9 cellular contexts compared by ENCODE assay signal in the genomic region with DNA sequence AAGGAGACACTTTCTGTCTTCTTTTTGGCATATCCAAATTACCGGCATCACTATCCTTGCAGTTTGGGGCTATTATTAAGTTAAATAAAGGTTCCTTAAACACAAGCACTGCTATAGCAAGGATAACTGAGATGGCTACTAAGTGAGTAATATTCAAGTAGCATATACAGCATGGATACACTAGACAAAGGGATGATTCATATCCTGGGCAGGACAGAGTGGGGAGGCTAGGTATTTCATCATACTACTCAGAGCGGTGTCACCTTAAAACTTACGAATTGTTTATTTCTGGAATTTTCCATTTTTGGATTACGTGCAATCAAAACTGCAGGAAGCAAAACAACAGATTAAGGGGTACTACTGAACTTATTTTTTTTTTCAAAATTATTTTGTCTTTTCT. TPM values are rescaled to one million over a fixed set of nuclear protein-coding genes. Genes with fewer than 3 reads are reported as not detected.
DNase-seq lines count a peak whose midpoint lies in the region; ATAC-seq, FAIRE-seq and TF ChIP-seq lines count a peak whose summit lies in the region.
"Had no signal": no experiment of that assay in that cellular context is flagged by ENCODE, and none has a peak within 500 bp of the region (broad histone marks: within the 10 kb centered on the region; RNA-seq: fewer than 3 reads in every experiment).

No MANE protein-coding gene starts in this region.

- peak overlapping the region; percentile 95 for H2BK5ac ChIP-seq in IMR-90 (ENCODE audit: low read depth, low read length, poor library complexity, severe bottlenecking)

- no peaks in the 10 kb centered on the region for H3K79me2 ChIP-seq in HepG2 (ENCODE audit: insufficient read depth, low read length)

- TF ChIP-seq POLR2A in IMR-90 (IDR thresholded peaks at IDR 0.05; ENCODE audit: low read depth, low read length) (no peak), HepG2 (IDR thresholded peaks at IDR 0.05; ENCODE audit: insufficient read depth in 1 of 2, low read depth in 2 of 2, low read length in 2 of 2) (no peak), adrenal gland (IDR thresholded peaks at IDR 0.05) (no peak)

- H3K4me2 ChIP-seq in IMR-90 (ENCODE audit: low read depth, low read length) (peak overlapping the region; percentile 97; the same call in 1 of the 2 replicates), HepG2 (ENCODE audit: low read depth, low read length) (no peak overlapping the region)

- H3K79me1 ChIP-seq in IMR-90 (ENCODE audit: low read depth in 1 of 2, low read length in 2 of 2) = peaks cover 30 to 48% of the 10 kb centered on the region in 2 experiments

- 0% methylated on average over 2 of the region's 4 CpGs; no CpG with 5 or more reads in 1 of the 2 experiments for WGBS in IMR-90 (ENCODE audit: extremely low coverage in 2 of 2, insufficient read length in 1 of 2), 2 experiments
- whole genome bisulfite sequencing in HepG2 (ENCODE audit: low lambda C conversion rate) = 89% methylated on average over 4 of the region's 4 CpGs
- WGBS in adrenal gland, 4 donors = 56 to 69% (median 63%) methylated on average over 4 of the region's 4 CpGs

- dilution Hi-C loops in IMR-90 (cut with HindIII; ENCODE audit: low sequenced_read_pairs, unreplicated experiment) = no loop called here

- peaks cover 12% of the 10 kb centered on the region for H3K4me1 ChIP-seq in IMR-90 (ENCODE audit: control insufficient read depth, insufficient read depth, low read length)
- no peaks in the 10 kb centered on the region for H3K4me1 ChIP-seq in HepG2 (ENCODE audit: insufficient read depth, low read length)
- no peaks in the 10 kb centered on the region for H3K4me1 ChIP-seq in adrenal gland (replicated peaks in 1 of 2)

- no peaks in the 10 kb centered on the region for H3K36me3 ChIP-seq in BJ (ENCODE audit: control insufficient read depth, insufficient read depth, low read length)
- no peaks in the 10 kb centered on the region for H3K36me3 ChIP-seq in IMR-90 (ENCODE audit: control insufficient read depth, insufficient read depth, low read length)
- no peaks in the 10 kb centered on the region for H3K36me3 ChIP-seq in HepG2 (replicated peaks in 1 of 2; ENCODE audit: control insufficient read depth in 1 of 2, insufficient read depth in 2 of 2, low read length in 2 of 2)
- H3K36me3 ChIP-seq in adrenal gland (replicated peaks in 1 of 2) = no peaks in the 10 kb centered on the region

- TF ChIP-seq RAD21 in IMR-90 (IDR thresholded peaks at IDR 0.05; ENCODE audit: low read length) (no peak), HepG2 (CRISPR knock-in tag; IDR thresholded peaks at IDR 0.05) (no peak)

- TF ChIP-seq EP300 in HepG2 (IDR thresholded peaks at IDR 0.05; ENCODE audit: low read depth in 2 of 2, low read length in 2 of 2) (no peak; a peak in 1 of 4 replicates), HepG2 (CRISPR knock-in tag; IDR thresholded peaks at IDR 0.05; ENCODE audit: borderline replicate concordance) (no peak)

- H3K4ac ChIP-seq in IMR-90 (ENCODE audit: low read depth, low read length) = peak overlapping the region; percentile 92; the same call in 1 of the 2 replicates

- H4K20me1 ChIP-seq in IMR-90 (ENCODE audit: insufficient read depth, low read length) = no peaks in the 10 kb centered on the region
- no peaks in the 10 kb centered on the region for H4K20me1 ChIP-seq in HepG2 (ENCODE audit: insufficient read depth, low read length)

- ATAC-seq in IMR-90 (ENCODE audit: low read depth) (peak; percentile 97), HepG2 (peak; percentile 61; the same call in 2 of the 3 replicates), GM21526 (IDR thresholded peaks at IDR 0.05; ENCODE audit: low FRiP score, unreplicated experiment) (no peak), GM21367 (IDR thresholded peaks at IDR 0.05; ENCODE audit: unreplicated experiment) (no peak)

- H3K9me1 ChIP-seq in IMR-90 (ENCODE audit: insufficient read depth, low read length) = 0 out of 2 replicates have a peak, but pooled peaks cover 4% of the 10 kb centered on the region

- H3K27me3 ChIP-seq in BJ (ENCODE audit: control insufficient read depth, insufficient read depth, low read length) = no peaks in the 10 kb centered on the region
- no peaks in the 10 kb centered on the region for H3K27me3 ChIP-seq in IMR-90 (ENCODE audit: control insufficient read depth, insufficient read depth, low read length)
- no peaks in the 10 kb centered on the region for H3K27me3 ChIP-seq in HepG2 (ENCODE audit: control insufficient read depth in 1 of 2, insufficient read depth in 2 of 2, low read length in 2 of 2)
- no peaks in the 10 kb centered on the region for H3K27me3 ChIP-seq in adrenal gland

- in situ Hi-C loops in IMR-90 (cut with MboI; ENCODE audit: low sequenced_read_pairs) (no loop called here), HepG2 (cut with HindIII; ENCODE audit: extremely low pct_ligation_motif_present, low pct_unique_long_range_greater_than_20kb) (no loop called here)

- H3K23ac ChIP-seq in IMR-90 (ENCODE audit: low read depth, low read length) = peak overlapping the region; percentile 98; the same call in 1 of the 2 replicates

- no peak overlapping the region for H2AK5ac ChIP-seq in IMR-90 (ENCODE audit: low read depth, low read length)

- no peak overlapping the region for H3K4me3 ChIP-seq in BJ (ENCODE audit: low read depth, low read length)
- H3K4me3 ChIP-seq in IMR-90 (ENCODE audit: insufficient read depth, low read depth, low read length) = no peak overlapping the region; the same call in 1 of the 2 replicates
- no peak overlapping the region for H3K4me3 ChIP-seq in HepG2 (replicated peaks in 1 of 3; ENCODE audit: insufficient read depth in 1 of 3, low read depth in 2 of 3, low read length in 3 of 3)
- H3K4me3 ChIP-seq in adrenal gland = no peak overlapping the region

- FAIRE-seq in HepG2 (lab: Jason Lieb, UNC) = no peak

- POLR2A ChIA-PET in BJ (lab: Charles Lee) = interaction anchor here (0.6 kb wide), 1 partner anchor 26 kb away, joined by 15 read pairs; no protein-coding TSS in a partner anchor
- POLR2A ChIA-PET in IMR-90 (lab: Charles Lee; ENCODE audit: unreplicated experiment) = no interaction called here
- POLR2A ChIA-PET in HepG2 (lab: Yijun Ruan, JAX) = no interaction called here

- H4K8ac ChIP-seq in IMR-90 (ENCODE audit: low read depth in 2 of 2, low read length in 2 of 2) = peak overlapping the region; percentile 10 to 86; a peak in 2 of 4 replicates

- peak overlapping the region; percentile 49; the same call in 1 of the 2 replicates for H4K5ac ChIP-seq in IMR-90 (ENCODE audit: low read depth, low read length)

- no peak overlapping the region for H3K27ac ChIP-seq in IMR-90 (ENCODE audit: insufficient read depth, low read length)
- no peak overlapping the region for H3K27ac ChIP-seq in HepG2 (ENCODE audit: extremely low read length, insufficient read depth, low read length)
- no peak overlapping the region for H3K27ac ChIP-seq in adrenal gland

- CTCF ChIA-PET in BJ (lab: Yijun Ruan, JAX) = no interaction called here
- CTCF ChIA-PET in IMR-90 (lab: Yijun Ruan, JAX) = interaction anchor here (0.6 kb wide), 1 partner anchor 12 kb away, joined by 3 read pairs; no protein-coding TSS in a partner anchor
- CTCF ChIA-PET in HepG2 (lab: Yijun Ruan, JAX; ENCODE audit: low intra/inter-chr PET ratio, low total read pairs) = no interaction called here

- BruUV-seq in IMR-90 (replicated peaks; lab: Mats Ljungman, UMichigan) (no TSS peak), HepG2 (replicated peaks; lab: Mats Ljungman, UMichigan) (no TSS peak)

- H2AFZ ChIP-seq in IMR-90 (replicated peaks; ENCODE audit: low read length, poor library complexity) (no peak overlapping the region), HepG2 (ENCODE audit: low read length) (no peak overlapping the region)

- TF ChIP-seq CTCF in BJ (IDR thresholded peaks at IDR 0.05; ENCODE audit: insufficient read depth, low read depth, low read length) (no peak), IMR-90 (conservative IDR thresholded peaks at IDR 0.05; ENCODE audit: low read depth, low read length) (no peak), HepG2 (CRISPR knock-in tag; IDR thresholded peaks at IDR 0.05) (no peak), adrenal gland (IDR thresholded peaks at IDR 0.05) (no peak)

- H3K9me3 ChIP-seq in IMR-90 (ENCODE audit: control insufficient read depth, insufficient read depth, low read length) = peaks cover 3% of the 10 kb centered on the region; the same call in 1 of the 2 replicates
- peaks cover 29% of the 10 kb centered on the region for H3K9me3 ChIP-seq in HepG2 (ENCODE audit: low read length)
- H3K9me3 ChIP-seq in adrenal gland (replicated peaks in 1 of 3) = peaks cover 0 to 6% (median 0%) of the 10 kb centered on the region in 3 donors

- H2BK120ac ChIP-seq in IMR-90 (ENCODE audit: low read depth, low read length) = peak overlapping the region; percentile 96

- intact Hi-C loops in IMR-90 (cut with micrococcal nuclease) (loop anchor here (5.0 kb wide), 2 partner anchors 54 to 606 kb away; a partner anchor contains a TSS), HepG2 (cut with micrococcal nuclease; ENCODE audit: unreplicated experiment) (no loop called here), adrenal gland (cut with DNase I) (no loop called here)

- peak overlapping the region; percentile 49; the same call in 1 of the 2 replicates for H3K9ac ChIP-seq in IMR-90 (ENCODE audit: low read depth, low read length)
- H3K9ac ChIP-seq in HepG2 (ENCODE audit: insufficient read depth, low read depth, low read length) = no peak overlapping the region

- H3K56ac ChIP-seq in IMR-90 (ENCODE audit: extremely low read depth, insufficient read depth, low read length) = peak overlapping the region; percentile 81

- H2BK15ac ChIP-seq in IMR-90 (ENCODE audit: low read depth, low read length) = peak overlapping the region; percentile 50; the same call in 1 of the 3 replicates

- no peak overlapping the region for H2AK9ac ChIP-seq in IMR-90 (replicated peaks; ENCODE audit: low read depth, low read length, poor library complexity)

- H3K18ac ChIP-seq in IMR-90 (ENCODE audit: low read depth, low read length) = peak overlapping the region; percentile 92; the same call in 1 of the 2 replicates

- peak overlapping the region; percentile 97 for H2BK20ac ChIP-seq in IMR-90 (ENCODE audit: low read depth, low read length)

- DNase-seq in BJ (ENCODE audit: low read depth) (peak; percentile 72), IMR-90 (peak; percentile 97), amniotic stem cell (lab: John Stamatoyannopoulos, UW) (peak; percentile 72), HepG2 (ENCODE audit: low spot score) (peak; percentile 40), adrenal gland (no peak), ureter (ENCODE audit: low spot score) (no peak)
- DNase-seq: effector CD8-positive, alpha-beta T cell had no signal

- H4K91ac ChIP-seq in IMR-90 (ENCODE audit: insufficient read depth, low read depth, low read length) = peak overlapping the region; percentile 58; the same call in 1 of the 2 replicates

- peak overlapping the region; percentile 93 for H3K14ac ChIP-seq in IMR-90 (replicated peaks; ENCODE audit: low read depth, low read length)

RNA-seq across cellular contexts. Expression of a gene that starts 54.1 kb away (rescaled TPM):
- polyA plus RNA-seq in BJ (2011; rRNA removed) (4.0 and 11.6 TPM in 2 replicates), IMR-90 (2012; rRNA removed) (2.6 and 3.5 TPM in 2 replicates), HepG2 (2011; rRNA removed) (6.0 and 7.9 TPM in 2 replicates), adrenal gland (10 to 100 TPM in 1 of 3 donors, 1 to 10 TPM in 2; 3.5 to 10.8 (median 4.5) TPM)
- polyA minus RNA-seq in BJ (2011; rRNA and poly(A)+ RNA removed) = 14.4 and 19.2 TPM in 2 replicates
- total RNA-seq in IMR-90 (2012; rRNA removed) (32.4 and 39.2 TPM in 2 replicates), HepG2 (2016; rRNA removed; fragmentation: Illumina TruSeq; extraction: Trizol) (29.0 and 50.4 TPM in 2 replicates), adrenal gland (10 to 100 TPM; 16.1 to 37.5 (median 29.7) TPM), ureter (38.7 TPM)
- polyA plus RNA-seq in IMR-90 (2012; cell fraction: cytosol; rRNA removed) = 0.36 and 1.5 TPM in 2 replicates
- 0.65 and 7.8 TPM in 2 replicates for polyA plus RNA-seq in IMR-90 (2012; cell fraction: nucleus; rRNA removed; ENCODE audit: low replicate concordance)
- 7.0 and 7.7 TPM in 2 replicates for total RNA-seq in HepG2 (2016; cell fraction: cytosol; rRNA removed; fragmentation: Illumina TruSeq; extraction: Trizol; ENCODE audit: low read depth)
- 28.5 and 55.0 TPM in 2 replicates for total RNA-seq in HepG2 (2016; cell fraction: insoluble cytoplasmic fraction; rRNA removed; fragmentation: Illumina TruSeq; extraction: Trizol)
- total RNA-seq in HepG2 (2016; cell fraction: membrane; rRNA removed; fragmentation: Illumina TruSeq; extraction: Trizol) = 7.8 and 7.9 TPM in 2 replicates
- total RNA-seq in HepG2 (2016; cell fraction: nucleus; rRNA removed; fragmentation: Illumina TruSeq; extraction: Trizol) = 57.2 and 62.0 TPM in 2 replicates
- 2.8 and 4.9 TPM in 2 replicates for polyA plus RNA-seq in HepG2 (2011; cell fraction: cytosol; rRNA removed)
- 5.2 and 6.2 TPM in 2 replicates for polyA plus RNA-seq in HepG2 (2011; cell fraction: nucleus; rRNA removed)
- polyA plus RNA-seq in HepG2 (2012) = 6.6 and 12.7 TPM in 2 replicates
- polyA plus RNA-seq in HepG2 (2016; cell fraction: cytosol; fragmentation: Illumina TruSeq; extraction: Trizol; ENCODE audit: low read depth) = 1.4 and 2.0 TPM in 2 replicates
- 13.4 and 16.6 TPM in 2 replicates for polyA plus RNA-seq in HepG2 (2016; cell fraction: insoluble cytoplasmic fraction; fragmentation: Illumina TruSeq; extraction: Trizol; ENCODE audit: low read depth)
- polyA plus RNA-seq in HepG2 (2016; cell fraction: membrane; fragmentation: Illumina TruSeq; extraction: Trizol; ENCODE audit: low read depth) = 1.3 and 1.7 TPM in 2 replicates
- 9.0 and 9.1 TPM in 2 replicates for polyA plus RNA-seq in HepG2 (2016; cell fraction: nucleus; fragmentation: Illumina TruSeq; extraction: Trizol; ENCODE audit: insufficient read depth, low read depth)
- polyA minus RNA-seq in HepG2 (2011; rRNA and poly(A)+ RNA removed; ENCODE audit: low replicate concordance) = 12.5 and 21.6 TPM in 2 replicates
- 23.5 and 30.5 TPM in 2 replicates for polyA minus RNA-seq in HepG2 (2011; cell fraction: cytosol; rRNA and poly(A)+ RNA removed)
- 105 and 120 TPM in 2 replicates for polyA minus RNA-seq in HepG2 (2011; cell fraction: nucleus; rRNA and poly(A)+ RNA removed)

Comparison
In these comparisons a context has a peak if more than half of its experiments do, and no peak if none do; other contexts are left out.
1. DNase-seq: peak in BJ (single experiment), IMR-90 (single experiment), amniotic stem cell (single experiment) and HepG2 (single experiment); none in adrenal gland (0 of 7) and ureter (single experiment).
2. ATAC-seq: peak in IMR-90 (single experiment) and HepG2 (single experiment); none in GM21526 (single experiment) and GM21367 (single experiment).